In genomic region chr6:142045380-142046270, GRCh38 we compare ENCODE assay signal across 11 cellular contexts.
DNase-seq lines count a peak whose midpoint lies in the region; ATAC-seq, FAIRE-seq and TF ChIP-seq lines count a peak whose summit lies in the region.
"Had no signal": no experiment of that assay in that cellular context is flagged by ENCODE, and none has a peak within 500 bp of the region (broad histone marks: within the 10 kb centered on the region; RNA-seq: fewer than 3 reads in every experiment).

No MANE protein-coding gene starts in this region.

- no peak overlapping the region for H3K4me3 Mint-ChIP-seq in natural killer cell
- H3K4me3 Mint-ChIP-seq: activated naive CD8-positive, alpha-beta T cell treated with anti-CD3 and anti-CD28 coated beads, Interleukin-2, amount 10 ng/mL, durations not matched to agents 7 days and 5 days; H9 had no signal

- TF ChIP-seq CTCF in HEK293 (tag by site-specific recombination; IDR thresholded peaks at IDR 0.05) (no peak), VCaP (conservative IDR thresholded peaks at IDR 0.05) (peak; percentile 28; the same call in 1 of the 2 replicates), ovary (IDR thresholded peaks at IDR 0.05) (no peak), natural killer cell (IDR thresholded peaks at IDR 0.05) (no peak)

- no peaks in the 10 kb centered on the region for H3K4me1 Mint-ChIP-seq in natural killer cell
- H3K4me1 Mint-ChIP-seq: activated naive CD8-positive, alpha-beta T cell treated with anti-CD3 and anti-CD28 coated beads, Interleukin-2, amount 10 ng/mL, durations not matched to agents 7 days and 5 days; H9 had no signal

- H3K27ac Mint-ChIP-seq in natural killer cell, result no peak overlapping the region
- H3K27ac Mint-ChIP-seq: activated naive CD8-positive, alpha-beta T cell treated with anti-CD3 and anti-CD28 coated beads, Interleukin-2, amount 10 ng/mL, durations not matched to agents 7 days and 5 days; H9 had no signal

- peak; percentile 9 for FAIRE-seq in islet of Langerhans (lab: Jason Lieb, UNC)

- TF ChIP-seq POLR2A in ovary (IDR thresholded peaks at IDR 0.05), result no peak

- H3K4me1 ChIP-seq in HEK293 (ENCODE audit: control insufficient read depth, insufficient read depth, low read length), result no peaks in the 10 kb centered on the region
- H3K4me1 ChIP-seq in ovary (ENCODE audit: insufficient read depth), result no peaks in the 10 kb centered on the region

- peaks cover 9% of the 10 kb centered on the region for H3K36me3 Mint-ChIP-seq in natural killer cell
- H3K36me3 Mint-ChIP-seq: activated naive CD8-positive, alpha-beta T cell treated with anti-CD3 and anti-CD28 coated beads, Interleukin-2, amount 10 ng/mL, durations not matched to agents 7 days and 5 days had no signal

- whole genome bisulfite sequencing in ovary, 3 donors, result 21 to 28% (median 21%) methylated on average over 6 of the region's 6 CpGs

- TF ChIP-seq EP300 in ovary (IDR thresholded peaks at IDR 0.05), result no peak

- no peaks in the 10 kb centered on the region for H3K27me3 Mint-ChIP-seq in natural killer cell (ENCODE audit: low read depth in 2 of 2)

- DNase-seq in A172 (ENCODE audit: low spot score), result peak; percentile 15
- DNase-seq in ovary, result no peak
- no peak for DNase-seq in NCI-H1930 (lab: John Stamatoyannopoulos, UW)
- DNase-seq in natural killer cell, result no peak
- DNase-seq: activated naive CD8-positive, alpha-beta T cell treated with anti-CD3 and anti-CD28 coated beads, Interleukin-2, amount 10 ng/mL, durations not matched to agents 7 days and 5 days; H9; NK-92 treated with Interleukin-12 subunit alpha and Interleukin-12 subunit beta, amount 100 ng/mL, for 24 hours had no signal

- H3K27ac ChIP-seq in HEK293 (ENCODE audit: extremely low read depth, low read depth, low read length) (no peak overlapping the region), VCaP (no peak overlapping the region), ovary (no peak overlapping the region)

- no peak overlapping the region for H3K4me3 ChIP-seq in HEK293 (ENCODE audit: low read depth, low read length)
- H3K4me3 ChIP-seq in ovary, result no peak overlapping the region

- no peaks in the 10 kb centered on the region for H3K36me3 ChIP-seq in HEK293 (ENCODE audit: control insufficient read depth in 2 of 2, insufficient read depth in 1 of 2, low read length in 2 of 2)
- H3K36me3 ChIP-seq in ovary, result no peaks in the 10 kb centered on the region

- POLR2A ChIA-PET in HEK293 (lab: Yijun Ruan, JAX), result no interaction called here

- ATAC-seq in GM18858 (IDR thresholded peaks at IDR 0.05; ENCODE audit: unreplicated experiment) (no peak), natural killer cell (no peak)

- intact Hi-C loops in ovary (cut with DNase I) (no loop called here), natural killer cell (cut with micrococcal nuclease) (no loop called here)

- CTCF ChIA-PET in HEK293 (lab: Yijun Ruan, JAX), result no interaction called here

- peaks cover 4% of the 10 kb centered on the region for H3K27me3 ChIP-seq in ovary

- H3K9me3 Mint-ChIP-seq in natural killer cell, result peaks cover 2 to 14% of the 10 kb centered on the region in 2 donors
- H3K9me3 Mint-ChIP-seq: H9 had no signal

- H3K9me3 ChIP-seq in HEK293 (ENCODE audit: control insufficient read depth, insufficient read depth, low read depth, low read length) (no peaks in the 10 kb centered on the region), ovary (no peaks in the 10 kb centered on the region)

TF ChIP-seq in HEK293, 187 proteins besides CTCF, POLR2A, EP300 and RAD21:
- peak; percentile 29; the same call in 1 of the 2 replicates for TF ChIP-seq ATF2 (tag by site-specific recombination; IDR thresholded peaks at IDR 0.05; ENCODE audit: low read depth)
- TF ChIP-seq FEZF1 (tag by site-specific recombination; IDR thresholded peaks at IDR 0.05), result no peak
